33 cellular contexts compared by ENCODE assay signal in the genomic region with DNA sequence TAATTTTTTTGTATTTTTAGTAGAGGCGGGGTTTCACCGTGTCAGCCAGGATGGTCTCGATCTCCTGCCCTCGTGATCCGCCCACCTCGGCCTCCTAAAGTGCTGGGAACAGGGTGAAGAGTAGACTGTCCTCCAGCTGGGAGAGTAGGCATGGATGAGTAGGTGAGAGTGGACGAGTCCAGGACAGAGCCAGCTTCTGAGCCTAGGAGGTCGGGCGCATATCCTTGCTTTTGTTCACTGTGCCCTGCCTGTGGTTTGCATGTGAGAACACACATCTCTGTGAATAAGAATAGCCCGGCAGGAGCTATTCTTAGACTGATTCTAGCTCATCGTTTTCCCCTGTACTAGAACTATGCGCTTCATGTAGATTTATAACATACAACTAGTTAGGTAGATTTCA.
A peak's percentile ranks its signal among the peaks of the same experiment; 100 is the strongest.
DNase-seq lines count a peak whose midpoint lies in the region; ATAC-seq, FAIRE-seq and TF ChIP-seq lines count a peak whose summit lies in the region.
"Had no signal": no experiment of that assay in that cellular context is flagged by ENCODE, and none has a peak within 500 bp of the region (broad histone marks: within the 10 kb centered on the region; RNA-seq: fewer than 3 reads in every experiment).

No MANE protein-coding gene starts in this region.

- H3K27ac ChIP-seq in heart right ventricle: peak overlapping the region in 3 of 10 donors; percentile 24 to 56 (median 41)
- no peak overlapping the region for H3K27ac ChIP-seq in kidney (ENCODE audit: low read depth in 2 of 2, low read length in 2 of 2)
- H3K27ac ChIP-seq: brain microvascular endothelial cell, dorsolateral prefrontal cortex, KMS-11, neutrophil, upper lobe of left lung had no signal

- H3K9ac ChIP-seq in kidney (ENCODE audit: low read length in 2 of 2): no peak overlapping the region
- H3K9ac ChIP-seq: KMS-11 had no signal

- no peaks in the 10 kb centered on the region for H3K9me3 ChIP-seq in heart right ventricle
- no peaks in the 10 kb centered on the region for H3K9me3 ChIP-seq in kidney (ENCODE audit: control insufficient read depth in 1 of 2, low read length in 2 of 2)
- H3K9me3 ChIP-seq: neutrophil, upper lobe of left lung had no signal

- peak; percentile 82 for ATAC-seq in Right ventricle myocardium superior (ENCODE audit: poor library complexity)
- peak in 7 of 8 donors; percentile 43 to 89 (median 79) for ATAC-seq in heart right ventricle
- ATAC-seq: activated naive CD4-positive, alpha-beta T cell treated with anti-CD3 and anti-CD28 coated beads, Interleukin-2, amount 50 U/mL, for 72 hours; CD8-positive, alpha-beta T cell; sciatic nerve; stimulated activated effector memory CD8-positive, alpha-beta T cell treated with anti-CD3 and anti-CD28 coated beads, Interleukin-12 subunit alpha, Interleukin-12 subunit beta, amount 100 ng/mL, for 72 hours had no signal

- H3K4me1 ChIP-seq in heart right ventricle (peaks cover 6 to 41% (median 15%) of the 10 kb centered on the region in 9 donors), kidney (ENCODE audit: control insufficient read depth in 1 of 2, insufficient read depth in 1 of 2, low read depth in 1 of 2, low read length in 2 of 2) (peaks cover 0 to 5% of the 10 kb centered on the region in 2 donors)

- no peaks in the 10 kb centered on the region for H3K27me3 ChIP-seq in heart right ventricle
- H3K27me3 ChIP-seq: brain microvascular endothelial cell, dorsolateral prefrontal cortex, neutrophil, upper lobe of left lung had no signal

- peak overlapping the region in 1 of 10 donors; percentile 4 for H3K4me3 ChIP-seq in heart right ventricle
- no peak overlapping the region for H3K4me3 ChIP-seq in kidney (ENCODE audit: low read length in 2 of 2)
- H3K4me3 ChIP-seq: dorsolateral prefrontal cortex, upper lobe of left lung had no signal

- WGBS in heart right ventricle, 2 donors: 53 to 70% methylated on average over 12 of the region's 12 CpGs

- H3K36me3 ChIP-seq in heart right ventricle: no peaks in the 10 kb centered on the region
- H3K36me3 ChIP-seq in kidney (ENCODE audit: control insufficient read depth in 1 of 2, insufficient read depth in 2 of 2, low read length in 2 of 2): no peaks in the 10 kb centered on the region
- H3K36me3 ChIP-seq: brain microvascular endothelial cell, neutrophil, upper lobe of left lung had no signal

- no peak for TF ChIP-seq CTCF in heart right ventricle (IDR thresholded peaks at IDR 0.05)
- no peak for TF ChIP-seq CTCF in kidney (IDR thresholded peaks at IDR 0.05; ENCODE audit: borderline replicate concordance, extremely low read depth, insufficient read depth)

- intact Hi-C loops in Right ventricle myocardium superior (cut with DNase I) (no loop called here), cardiac septum (cut with DNase I) (no loop called here), heart right ventricle (cut with DNase I) (no loop called here), kidney (cut with DNase I) (no loop called here)

- no peak for FAIRE-seq in kidney (lab: Jason Lieb, UNC)
- FAIRE-seq: endothelial cell of umbilical vein, frontal cortex, GM19239, RCC 7860 had no signal

- DNase-seq in Right ventricle myocardium superior (no peak), cardiac septum (ENCODE audit: low spot score) (no peak), heart right ventricle (no peak), kidney (peak; percentile 33), superior temporal gyrus (ENCODE audit: extremely low spot score) (no peak), AG08395 (ENCODE audit: low spot score) (no peak), T-helper 1 cell (no peak)
- DNase-seq in stimulated activated naive CD4-positive, alpha-beta T cell treated with Interleukin-2 at 50 U/mL for 16 hours (lab: John Stamatoyannopoulos, UW): no peak
- DNase-seq: activated CD4-positive, alpha-beta T cell treated with anti-CD3 and anti-CD28 coated beads, Interleukin-2, amount 10 ng/mL, durations not matched to agents 24 days and 14 days; activated CD8-positive, alpha-beta memory T cell treated with anti-CD3 and anti-CD28 coated beads for 24 hours; activated effector memory CD4-positive, alpha-beta T cell treated with Interleukin-2 at 50 U/mL for 16 hours; amygdala; brain microvascular endothelial cell; CD8-positive, alpha-beta T cell; dorsolateral prefrontal cortex; GOT3; hippocampal formation; islet precursor cell; MM.1S; NCI-H1417 treated with DMSO at 0.1 percent for 48 hours; NCI-H2081 treated with DMSO at 0.1 percent for 48 hours; NCI-H345; SW 1271; upper lobe of left lung had no signal
